Comparison of ENCODE assay signal across 1 cellular context in the genomic region with DNA sequence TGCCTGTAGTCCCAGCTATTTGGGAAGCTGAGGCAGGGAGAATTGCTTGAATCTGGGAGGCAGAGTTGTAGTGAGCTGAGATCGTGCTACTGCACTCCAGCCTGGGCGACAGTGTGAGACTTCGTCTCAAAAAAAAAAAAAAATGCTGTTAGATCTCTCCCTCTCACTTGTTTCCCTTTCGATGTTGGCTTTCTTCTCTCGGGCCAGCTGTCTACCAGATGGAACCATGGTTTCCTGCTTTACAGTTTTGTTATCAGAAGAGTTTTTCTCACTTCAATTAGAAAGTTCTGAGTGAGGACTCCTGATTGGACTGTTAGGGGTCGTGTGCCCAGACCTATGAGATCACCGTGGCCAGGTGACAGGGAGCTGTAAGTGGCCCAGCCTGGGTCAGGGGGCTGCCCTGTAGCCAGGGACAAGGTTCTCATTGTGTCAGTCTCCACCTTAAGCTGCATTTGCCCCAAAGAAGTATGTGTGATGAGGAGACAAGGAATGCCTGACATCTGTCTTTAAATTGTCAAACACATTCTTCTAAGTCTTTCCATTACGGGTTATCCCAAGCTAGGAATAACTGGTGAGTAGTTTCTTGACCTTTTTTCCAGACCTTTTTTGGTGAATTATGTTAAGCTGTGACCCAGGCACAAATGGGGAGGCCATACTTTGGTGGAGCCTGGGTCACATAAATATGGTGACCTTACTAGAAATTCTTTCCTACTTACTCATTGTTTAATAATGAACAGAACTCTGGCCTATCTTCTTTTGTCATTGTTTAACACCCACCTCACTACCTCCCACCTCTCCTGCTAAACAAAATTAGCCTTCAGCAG.
TF ChIP-seq lines count a peak whose summit lies in the region.

No MANE protein-coding gene starts in this region.

TF ChIP-seq in GM12878, 131 proteins besides CTCF, POLR2A, EP300 and RAD21 (continues in another document):
- TF ChIP-seq, protein P1, sequence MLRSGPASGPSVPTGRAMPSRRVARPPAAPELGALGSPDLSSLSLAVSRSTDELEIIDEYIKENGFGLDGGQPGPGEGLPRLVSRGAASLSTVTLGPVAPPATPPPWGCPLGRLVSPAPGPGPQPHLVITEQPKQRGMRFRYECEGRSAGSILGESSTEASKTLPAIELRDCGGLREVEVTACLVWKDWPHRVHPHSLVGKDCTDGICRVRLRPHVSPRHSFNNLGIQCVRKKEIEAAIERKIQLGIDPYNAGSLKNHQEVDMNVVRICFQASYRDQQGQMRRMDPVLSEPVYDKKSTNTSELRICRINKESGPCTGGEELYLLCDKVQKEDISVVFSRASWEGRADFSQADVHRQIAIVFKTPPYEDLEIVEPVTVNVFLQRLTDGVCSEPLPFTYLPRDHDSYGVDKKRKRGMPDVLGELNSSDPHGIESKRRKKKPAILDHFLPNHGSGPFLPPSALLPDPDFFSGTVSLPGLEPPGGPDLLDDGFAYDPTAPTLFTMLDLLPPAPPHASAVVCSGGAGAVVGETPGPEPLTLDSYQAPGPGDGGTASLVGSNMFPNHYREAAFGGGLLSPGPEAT (IDR thresholded peaks at IDR 0.05; ENCODE audit: low read depth) = peak; percentile 68; the same call in 1 of the 2 replicates
- TF ChIP-seq SIN3A (IDR thresholded peaks at IDR 0.05; ENCODE audit: low read depth, low read length) (peak; percentile 43; the same call in 1 of the 2 replicates), RUNX3 (IDR thresholded peaks at IDR 0.05; ENCODE audit: low read length) (peak; percentile 67), BCL11A (IDR thresholded peaks at IDR 0.05; ENCODE audit: low read depth, low read length) (0 out of 2 replicates have a peak, but pooled peaks have one; percentile 7), MTA2 (IDR thresholded peaks at IDR 0.05; ENCODE audit: low read depth) (peak; percentile 59; the same call in 1 of the 2 replicates), FOXK2 (IDR thresholded peaks at IDR 0.05) (peak; percentile 47; the same call in 1 of the 2 replicates), MXI1 (IDR thresholded peaks at IDR 0.05; ENCODE audit: low read depth, low read length) (peak; percentile 37; the same call in 1 of the 2 replicates), SMARCA5 (IDR thresholded peaks at IDR 0.05) (no peak), FOXM1 (IDR thresholded peaks at IDR 0.05; ENCODE audit: low read depth, low read length) (no peak), DPF2 (IDR thresholded peaks at IDR 0.05) (0 out of 2 replicates have a peak, but pooled peaks have one; percentile 35), NFYA (IDR thresholded peaks at IDR 0.05; ENCODE audit: borderline replicate concordance, low read depth, low read length) (no peak), NR2F1 (conservative IDR thresholded peaks at IDR 0.05) (peak; percentile 53; the same call in 1 of the 2 replicates), NBN (IDR thresholded peaks at IDR 0.05) (peak; percentile 89), POU2F2 (IDR thresholded peaks at IDR 0.05; ENCODE audit: borderline replicate concordance, low read depth, low read length) (0 out of 3 replicates have a peak, but pooled peaks have one; percentile 32), ETV6 (conservative IDR thresholded peaks at IDR 0.05 in 1 of 2, IDR thresholded peaks at IDR 0.05 in 1 of 2; ENCODE audit: borderline replicate concordance in 1 of 2, low read depth in 1 of 2) (peak in 1 of 2 experiments; percentile 29; a peak in 1 of 4 replicates), HDGF (IDR thresholded peaks at IDR 0.05) (0 out of 2 replicates have a peak, but pooled peaks have one; percentile 33), ATF7 (IDR thresholded peaks at IDR 0.05; ENCODE audit: low read depth) (peak; percentile 91), TCF3 (IDR thresholded peaks at IDR 0.05; ENCODE audit: borderline replicate concordance, insufficient read depth, low read depth, low read length) (peak; percentile 86; the same call in 1 of the 2 replicates), JUNB (IDR thresholded peaks at IDR 0.05) (peak; percentile 52), MYC (IDR thresholded peaks at IDR 0.05; ENCODE audit: insufficient read depth, insufficient read length, insufficient replicate concordance, low read length, severe bottlenecking) (no peak), IKZF2 (IDR thresholded peaks at IDR 0.05) (peak; percentile 24 to 48; a peak in 1 of 4 replicates), TCF12 (IDR thresholded peaks at IDR 0.05; ENCODE audit: low read depth, low read length) (peak; percentile 92), BHLHE40 (IDR thresholded peaks at IDR 0.05; ENCODE audit: borderline replicate concordance in 1 of 2, low read depth in 2 of 2, low read length in 1 of 2) (peak in 1 of 2 experiments; percentile 79; a peak in 2 of 4 replicates), KDM1A (IDR thresholded peaks at IDR 0.05; ENCODE audit: borderline replicate concordance) (no peak), ZNF384 (IDR thresholded peaks at IDR 0.05; ENCODE audit: borderline replicate concordance, low read depth, low read length) (peak; percentile 90), ZNF24 (IDR thresholded peaks at IDR 0.05) (no peak), CREB1 (IDR thresholded peaks at IDR 0.05; ENCODE audit: low read depth) (0 out of 2 replicates have a peak, but pooled peaks have one; percentile 11), IKZF1 (conservative IDR thresholded peaks at IDR 0.05) (peak; percentile 29; the same call in 1 of the 2 replicates), RAD51 (IDR thresholded peaks at IDR 0.05) (peak; percentile 87)
- TF ChIP-seq, protein P2, sequence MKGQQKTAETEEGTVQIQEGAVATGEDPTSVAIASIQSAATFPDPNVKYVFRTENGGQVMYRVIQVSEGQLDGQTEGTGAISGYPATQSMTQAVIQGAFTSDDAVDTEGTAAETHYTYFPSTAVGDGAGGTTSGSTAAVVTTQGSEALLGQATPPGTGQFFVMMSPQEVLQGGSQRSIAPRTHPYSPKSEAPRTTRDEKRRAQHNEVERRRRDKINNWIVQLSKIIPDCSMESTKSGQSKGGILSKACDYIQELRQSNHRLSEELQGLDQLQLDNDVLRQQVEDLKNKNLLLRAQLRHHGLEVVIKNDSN (IDR thresholded peaks at IDR 0.05; ENCODE audit: borderline replicate concordance, extremely low read length, insufficient read depth, low read depth, low read length) = peak; percentile 36
- TF ChIP-seq, protein P3, sequence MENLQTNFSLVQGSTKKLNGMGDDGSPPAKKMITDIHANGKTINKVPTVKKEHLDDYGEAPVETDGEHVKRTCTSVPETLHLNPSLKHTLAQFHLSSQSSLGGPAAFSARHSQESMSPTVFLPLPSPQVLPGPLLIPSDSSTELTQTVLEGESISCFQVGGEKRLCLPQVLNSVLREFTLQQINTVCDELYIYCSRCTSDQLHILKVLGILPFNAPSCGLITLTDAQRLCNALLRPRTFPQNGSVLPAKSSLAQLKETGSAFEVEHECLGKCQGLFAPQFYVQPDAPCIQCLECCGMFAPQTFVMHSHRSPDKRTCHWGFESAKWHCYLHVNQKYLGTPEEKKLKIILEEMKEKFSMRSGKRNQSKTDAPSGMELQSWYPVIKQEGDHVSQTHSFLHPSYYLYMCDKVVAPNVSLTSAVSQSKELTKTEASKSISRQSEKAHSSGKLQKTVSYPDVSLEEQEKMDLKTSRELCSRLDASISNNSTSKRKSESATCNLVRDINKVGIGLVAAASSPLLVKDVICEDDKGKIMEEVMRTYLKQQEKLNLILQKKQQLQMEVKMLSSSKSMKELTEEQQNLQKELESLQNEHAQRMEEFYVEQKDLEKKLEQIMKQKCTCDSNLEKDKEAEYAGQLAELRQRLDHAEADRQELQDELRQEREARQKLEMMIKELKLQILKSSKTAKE (IDR thresholded peaks at IDR 0.05; ENCODE audit: low read depth, poor library complexity, severe bottlenecking) = peak; percentile 83
- TF ChIP-seq, protein P4, sequence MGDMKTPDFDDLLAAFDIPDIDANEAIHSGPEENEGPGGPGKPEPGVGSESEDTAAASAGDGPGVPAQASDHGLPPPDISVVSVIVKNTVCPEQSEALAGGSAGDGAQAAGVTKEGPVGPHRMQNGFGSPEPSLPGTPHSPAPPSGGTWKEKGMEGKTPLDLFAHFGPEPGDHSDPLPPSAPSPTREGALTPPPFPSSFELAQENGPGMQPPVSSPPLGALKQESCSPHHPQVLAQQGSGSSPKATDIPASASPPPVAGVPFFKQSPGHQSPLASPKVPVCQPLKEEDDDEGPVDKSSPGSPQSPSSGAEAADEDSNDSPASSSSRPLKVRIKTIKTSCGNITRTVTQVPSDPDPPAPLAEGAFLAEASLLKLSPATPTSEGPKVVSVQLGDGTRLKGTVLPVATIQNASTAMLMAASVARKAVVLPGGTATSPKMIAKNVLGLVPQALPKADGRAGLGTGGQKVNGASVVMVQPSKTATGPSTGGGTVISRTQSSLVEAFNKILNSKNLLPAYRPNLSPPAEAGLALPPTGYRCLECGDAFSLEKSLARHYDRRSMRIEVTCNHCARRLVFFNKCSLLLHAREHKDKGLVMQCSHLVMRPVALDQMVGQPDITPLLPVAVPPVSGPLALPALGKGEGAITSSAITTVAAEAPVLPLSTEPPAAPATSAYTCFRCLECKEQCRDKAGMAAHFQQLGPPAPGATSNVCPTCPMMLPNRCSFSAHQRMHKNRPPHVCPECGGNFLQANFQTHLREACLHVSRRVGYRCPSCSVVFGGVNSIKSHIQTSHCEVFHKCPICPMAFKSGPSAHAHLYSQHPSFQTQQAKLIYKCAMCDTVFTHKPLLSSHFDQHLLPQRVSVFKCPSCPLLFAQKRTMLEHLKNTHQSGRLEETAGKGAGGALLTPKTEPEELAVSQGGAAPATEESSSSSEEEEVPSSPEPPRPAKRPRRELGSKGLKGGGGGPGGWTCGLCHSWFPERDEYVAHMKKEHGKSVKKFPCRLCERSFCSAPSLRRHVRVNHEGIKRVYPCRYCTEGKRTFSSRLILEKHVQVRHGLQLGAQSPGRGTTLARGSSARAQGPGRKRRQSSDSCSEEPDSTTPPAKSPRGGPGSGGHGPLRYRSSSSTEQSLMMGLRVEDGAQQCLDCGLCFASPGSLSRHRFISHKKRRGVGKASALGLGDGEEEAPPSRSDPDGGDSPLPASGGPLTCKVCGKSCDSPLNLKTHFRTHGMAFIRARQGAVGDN (IDR thresholded peaks at IDR 0.05) = peak; percentile 39; the same call in 1 of the 2 replicates
- TF ChIP-seq, protein P5, sequence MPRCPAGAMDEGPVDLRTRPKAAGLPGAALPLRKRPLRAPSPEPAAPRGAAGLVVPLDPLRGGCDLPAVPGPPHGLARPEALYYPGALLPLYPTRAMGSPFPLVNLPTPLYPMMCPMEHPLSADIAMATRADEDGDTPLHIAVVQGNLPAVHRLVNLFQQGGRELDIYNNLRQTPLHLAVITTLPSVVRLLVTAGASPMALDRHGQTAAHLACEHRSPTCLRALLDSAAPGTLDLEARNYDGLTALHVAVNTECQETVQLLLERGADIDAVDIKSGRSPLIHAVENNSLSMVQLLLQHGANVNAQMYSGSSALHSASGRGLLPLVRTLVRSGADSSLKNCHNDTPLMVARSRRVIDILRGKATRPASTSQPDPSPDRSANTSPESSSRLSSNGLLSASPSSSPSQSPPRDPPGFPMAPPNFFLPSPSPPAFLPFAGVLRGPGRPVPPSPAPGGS (IDR thresholded peaks at IDR 0.05; ENCODE audit: borderline replicate concordance, insufficient read depth, low read depth, low read length, poor library complexity, severe bottlenecking) = no peak
- TF ChIP-seq, protein P6, sequence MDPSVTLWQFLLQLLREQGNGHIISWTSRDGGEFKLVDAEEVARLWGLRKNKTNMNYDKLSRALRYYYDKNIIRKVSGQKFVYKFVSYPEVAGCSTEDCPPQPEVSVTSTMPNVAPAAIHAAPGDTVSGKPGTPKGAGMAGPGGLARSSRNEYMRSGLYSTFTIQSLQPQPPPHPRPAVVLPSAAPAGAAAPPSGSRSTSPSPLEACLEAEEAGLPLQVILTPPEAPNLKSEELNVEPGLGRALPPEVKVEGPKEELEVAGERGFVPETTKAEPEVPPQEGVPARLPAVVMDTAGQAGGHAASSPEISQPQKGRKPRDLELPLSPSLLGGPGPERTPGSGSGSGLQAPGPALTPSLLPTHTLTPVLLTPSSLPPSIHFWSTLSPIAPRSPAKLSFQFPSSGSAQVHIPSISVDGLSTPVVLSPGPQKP (IDR thresholded peaks at IDR 0.05; ENCODE audit: low read depth, low read length) = 0 out of 2 replicates have a peak, but pooled peaks have one; percentile 15
- TF ChIP-seq, protein P7, sequence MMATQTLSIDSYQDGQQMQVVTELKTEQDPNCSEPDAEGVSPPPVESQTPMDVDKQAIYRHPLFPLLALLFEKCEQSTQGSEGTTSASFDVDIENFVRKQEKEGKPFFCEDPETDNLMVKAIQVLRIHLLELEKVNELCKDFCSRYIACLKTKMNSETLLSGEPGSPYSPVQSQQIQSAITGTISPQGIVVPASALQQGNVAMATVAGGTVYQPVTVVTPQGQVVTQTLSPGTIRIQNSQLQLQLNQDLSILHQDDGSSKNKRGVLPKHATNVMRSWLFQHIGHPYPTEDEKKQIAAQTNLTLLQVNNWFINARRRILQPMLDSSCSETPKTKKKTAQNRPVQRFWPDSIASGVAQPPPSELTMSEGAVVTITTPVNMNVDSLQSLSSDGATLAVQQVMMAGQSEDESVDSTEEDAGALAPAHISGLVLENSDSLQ (IDR thresholded peaks at IDR 0.05) = peak; percentile 63; the same call in 1 of the 2 replicates
- TF ChIP-seq, protein P8, sequence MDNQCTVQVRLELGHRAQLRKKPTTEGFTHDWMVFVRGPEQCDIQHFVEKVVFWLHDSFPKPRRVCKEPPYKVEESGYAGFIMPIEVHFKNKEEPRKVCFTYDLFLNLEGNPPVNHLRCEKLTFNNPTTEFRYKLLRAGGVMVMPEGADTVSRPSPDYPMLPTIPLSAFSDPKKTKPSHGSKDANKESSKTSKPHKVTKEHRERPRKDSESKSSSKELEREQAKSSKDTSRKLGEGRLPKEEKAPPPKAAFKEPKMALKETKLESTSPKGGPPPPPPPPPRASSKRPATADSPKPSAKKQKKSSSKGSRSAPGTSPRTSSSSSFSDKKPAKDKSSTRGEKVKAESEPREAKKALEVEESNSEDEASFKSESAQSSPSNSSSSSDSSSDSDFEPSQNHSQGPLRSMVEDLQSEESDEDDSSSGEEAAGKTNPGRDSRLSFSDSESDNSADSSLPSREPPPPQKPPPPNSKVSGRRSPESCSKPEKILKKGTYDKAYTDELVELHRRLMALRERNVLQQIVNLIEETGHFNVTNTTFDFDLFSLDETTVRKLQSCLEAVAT (IDR thresholded peaks at IDR 0.05) = 0 out of 2 replicates have a peak, but pooled peaks have one; percentile 53
- TF ChIP-seq, protein P9, sequence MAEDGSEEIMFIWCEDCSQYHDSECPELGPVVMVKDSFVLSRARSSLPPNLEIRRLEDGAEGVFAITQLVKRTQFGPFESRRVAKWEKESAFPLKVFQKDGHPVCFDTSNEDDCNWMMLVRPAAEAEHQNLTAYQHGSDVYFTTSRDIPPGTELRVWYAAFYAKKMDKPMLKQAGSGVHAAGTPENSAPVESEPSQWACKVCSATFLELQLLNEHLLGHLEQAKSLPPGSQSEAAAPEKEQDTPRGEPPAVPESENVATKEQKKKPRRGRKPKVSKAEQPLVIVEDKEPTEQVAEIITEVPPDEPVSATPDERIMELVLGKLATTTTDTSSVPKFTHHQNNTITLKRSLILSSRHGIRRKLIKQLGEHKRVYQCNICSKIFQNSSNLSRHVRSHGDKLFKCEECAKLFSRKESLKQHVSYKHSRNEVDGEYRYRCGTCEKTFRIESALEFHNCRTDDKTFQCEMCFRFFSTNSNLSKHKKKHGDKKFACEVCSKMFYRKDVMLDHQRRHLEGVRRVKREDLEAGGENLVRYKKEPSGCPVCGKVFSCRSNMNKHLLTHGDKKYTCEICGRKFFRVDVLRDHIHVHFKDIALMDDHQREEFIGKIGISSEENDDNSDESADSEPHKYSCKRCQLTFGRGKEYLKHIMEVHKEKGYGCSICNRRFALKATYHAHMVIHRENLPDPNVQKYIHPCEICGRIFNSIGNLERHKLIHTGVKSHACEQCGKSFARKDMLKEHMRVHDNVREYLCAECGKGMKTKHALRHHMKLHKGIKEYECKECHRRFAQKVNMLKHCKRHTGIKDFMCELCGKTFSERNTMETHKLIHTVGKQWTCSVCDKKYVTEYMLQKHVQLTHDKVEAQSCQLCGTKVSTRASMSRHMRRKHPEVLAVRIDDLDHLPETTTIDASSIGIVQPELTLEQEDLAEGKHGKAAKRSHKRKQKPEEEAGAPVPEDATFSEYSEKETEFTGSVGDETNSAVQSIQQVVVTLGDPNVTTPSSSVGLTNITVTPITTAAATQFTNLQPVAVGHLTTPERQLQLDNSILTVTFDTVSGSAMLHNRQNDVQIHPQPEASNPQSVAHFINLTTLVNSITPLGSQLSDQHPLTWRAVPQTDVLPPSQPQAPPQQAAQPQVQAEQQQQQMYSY (CRISPR knock-in tag; IDR thresholded peaks at IDR 0.05) = no peak
